In genomic region chr19:50423279-50424113, GRCh38 we compare ENCODE assay signal across 28 cellular contexts. TPM values are rescaled to one million over a fixed set of nuclear protein-coding genes. Genes with fewer than 3 reads are reported as not detected.
A peak's percentile ranks its signal among the peaks of the same experiment; 100 is the strongest.
DNase-seq lines count a peak whose midpoint lies in the region; ATAC-seq and TF ChIP-seq lines count a peak whose summit lies in the region.
"Had no signal": no experiment of that assay in that cellular context is flagged by ENCODE, and none has a peak within 500 bp of the region (broad histone marks: within the 10 kb centered on the region; RNA-seq: fewer than 3 reads in every experiment).

No MANE protein-coding gene starts in this region.

- H3K27ac Mint-ChIP-seq in Caco-2 (ENCODE audit: unreplicated experiment) (peak overlapping the region; percentile 23), T-helper 17 cell (peak overlapping the region; percentile 39), naive B cell (peak overlapping the region in 5 of 6 donors; percentile 54 to 97 (median 91))
- H3K27ac Mint-ChIP-seq in activated CD8-positive, alpha-beta T cell treated with anti-CD3 and anti-CD28 coated beads for 36 hours = no peak overlapping the region
- H3K27ac Mint-ChIP-seq: activated naive CD8-positive, alpha-beta T cell; CD4-positive, alpha-beta T cell; natural killer cell had no signal

- H3K4me1 Mint-ChIP-seq in Caco-2 (ENCODE audit: low read depth, unreplicated experiment) = peaks cover 18% of the 10 kb centered on the region
- H3K4me1 Mint-ChIP-seq in T-helper 17 cell = peaks cover 16% of the 10 kb centered on the region
- H3K4me1 Mint-ChIP-seq in naive B cell = peaks cover 47 to 74% (median 60%) of the 10 kb centered on the region in 3 donors
- peaks cover 15% of the 10 kb centered on the region for H3K4me1 Mint-ChIP-seq in activated CD8-positive, alpha-beta T cell treated with anti-CD3 and anti-CD28 coated beads for 36 hours (ENCODE audit: low read depth)

- H3K4me3 Mint-ChIP-seq in Caco-2 (ENCODE audit: unreplicated experiment) (no peak overlapping the region), T-helper 17 cell (no peak overlapping the region), naive B cell (peak overlapping the region in 5 of 8 donors; percentile 16 to 99 (median 40))
- H3K4me3 Mint-ChIP-seq in activated CD8-positive, alpha-beta T cell treated with anti-CD3 and anti-CD28 coated beads for 36 hours = no peak overlapping the region
- H3K4me3 Mint-ChIP-seq: activated naive CD8-positive, alpha-beta T cell; CD4-positive, alpha-beta T cell; natural killer cell had no signal

- POLR2A ChIA-PET in Caco-2 (lab: Charles Lee) = interaction anchor here (0.7 kb wide), 1 partner anchor 18 kb away, joined by 7 read pairs; no protein-coding TSS in a partner anchor
- POLR2A ChIA-PET in activated CD8-positive, alpha-beta T cell treated with anti-CD3 and anti-CD28 coated beads for 36 hours (lab: Charles Lee) = no interaction called here

- H3K27me3 ChIP-seq in Caco-2 (replicated peaks; ENCODE audit: control insufficient read depth, insufficient read depth, low read length) = no peaks in the 10 kb centered on the region

- peaks cover 6% of the 10 kb centered on the region for H3K36me3 Mint-ChIP-seq in Caco-2 (ENCODE audit: insufficient read depth, unreplicated experiment)
- H3K36me3 Mint-ChIP-seq in T-helper 17 cell (ENCODE audit: low read depth) = peaks cover 14% of the 10 kb centered on the region
- H3K36me3 Mint-ChIP-seq in naive B cell = peaks cover 18 to 32% of the 10 kb centered on the region in 2 donors
- H3K36me3 Mint-ChIP-seq in activated CD8-positive, alpha-beta T cell treated with anti-CD3 and anti-CD28 coated beads for 36 hours (ENCODE audit: low read depth) = peaks cover 10% of the 10 kb centered on the region
- H3K36me3 Mint-ChIP-seq: natural killer cell had no signal

- H3K9me3 Mint-ChIP-seq in Caco-2 (ENCODE audit: unreplicated experiment) (no peaks in the 10 kb centered on the region), naive B cell (no peaks in the 10 kb centered on the region)
- H3K9me3 Mint-ChIP-seq in activated CD8-positive, alpha-beta T cell treated with anti-CD3 and anti-CD28 coated beads for 36 hours = peaks cover 4% of the 10 kb centered on the region
- H3K9me3 Mint-ChIP-seq: CD4-positive, alpha-beta T cell; natural killer cell had no signal

- CTCF ChIA-PET in Caco-2 (lab: Charles Lee) = interaction anchor here (0.5 kb wide), 1 partner anchor 36 kb away, joined by 4 read pairs; no protein-coding TSS in a partner anchor
- CTCF ChIA-PET in activated CD8-positive, alpha-beta T cell treated with anti-CD3 and anti-CD28 coated beads for 36 hours (lab: Charles Lee) = interaction anchor here (1.5 kb wide), 1 partner anchor 37 kb away, joined by 3 read pairs; no protein-coding TSS in a partner anchor

- no TSS peak for BruUV-seq in Caco-2 (replicated peaks; lab: Mats Ljungman, UMichigan)

- no peaks in the 10 kb centered on the region for H3K27me3 Mint-ChIP-seq in Caco-2 (ENCODE audit: insufficient read depth, unreplicated experiment)
- H3K27me3 Mint-ChIP-seq in T-helper 17 cell = peaks cover 38% of the 10 kb centered on the region
- no peaks in the 10 kb centered on the region for H3K27me3 Mint-ChIP-seq in naive B cell
- peaks cover 23% of the 10 kb centered on the region for H3K27me3 Mint-ChIP-seq in activated CD8-positive, alpha-beta T cell treated with anti-CD3 and anti-CD28 coated beads for 36 hours

- ATAC-seq in T-helper 17 cell (no peak), naive B cell (ENCODE audit: low read depth in 2 of 2) (no peak)
- ATAC-seq in activated CD8-positive, alpha-beta T cell treated with anti-CD3 and anti-CD28 coated beads for 36 hours = no peak
- ATAC-seq: gastroesophageal sphincter; lower lobe of right lung; natural killer cell; stimulated activated naive CD8-positive, alpha-beta T cell treated with anti-CD3 and anti-CD28 coated beads, Interleukin-15, Interleukin-2, amounts not matched to agents 100 U/mL and 50 U/mL, for 24 hours had no signal

- H3K36me3 ChIP-seq in Caco-2 (ENCODE audit: control insufficient read depth, insufficient read depth, low read length) = no peaks in the 10 kb centered on the region
- H3K36me3 ChIP-seq: breast epithelium, gastroesophageal sphincter, lower lobe of right lung, thoracic aorta had no signal

- H3K9me3 ChIP-seq in Caco-2 (no peaks in the 10 kb centered on the region), T-helper 17 cell (ENCODE audit: control insufficient read depth, low read length, poor library complexity, severe bottlenecking) (no peaks in the 10 kb centered on the region)
- H3K9me3 ChIP-seq: breast epithelium, gastroesophageal sphincter, lower lobe of right lung, thoracic aorta had no signal

- peaks cover 4% of the 10 kb centered on the region; the same call in 1 of the 2 replicates for H3K4me1 ChIP-seq in Caco-2
- H3K4me1 ChIP-seq: breast epithelium had no signal

- TF ChIP-seq CTCF in Caco-2 (IDR thresholded peaks at IDR 0.05; ENCODE audit: insufficient read depth in 1 of 2, low read depth in 1 of 2, low read length in 1 of 2, severe bottlenecking in 1 of 2, unreplicated experiment in 1 of 2) = no peak
- TF ChIP-seq CTCF in activated CD8-positive, alpha-beta T cell treated with anti-CD3 and anti-CD28 coated beads for 36 hours (IDR thresholded peaks at IDR 0.05) = no peak

- H3K4me3 ChIP-seq in Caco-2 (ENCODE audit: low read depth, low read length) = no peak overlapping the region
- H3K4me3 ChIP-seq: breast epithelium, gastroesophageal sphincter, lower lobe of right lung, thoracic aorta had no signal

- DNase-seq in Caco-2 = no peak
- DNase-seq in T-helper 17 cell = no peak
- no peak for DNase-seq in naive B cell
- DNase-seq in NCI-H2227 treated with DMSO at 0.1 percent for 48 hours (lab: John Stamatoyannopoulos, UW) = no peak
- DNase-seq in effector CD4-positive, alpha-beta T cell = no peak
- no peak for DNase-seq in activated CD8-positive, alpha-beta T cell treated with anti-CD3 and anti-CD28 coated beads for 36 hours
- DNase-seq: activated CD4-positive, alpha-beta T cell treated with anti-CD3 and anti-CD28 coated beads for 48 hours; activated CD8-positive, alpha-beta memory T cell treated with anti-CD3 and anti-CD28 coated beads for 24 hours; CD4-positive, alpha-beta T cell; GOT3; kidney glomerular epithelial cell; lower lobe of right lung; natural killer cell; NCI-H1092 treated with DMSO at 0.1 percent for 48 hours; NCI-H187; stimulated activated naive CD8-positive, alpha-beta T cell treated with anti-CD3 and anti-CD28 coated beads, Interleukin-15, Interleukin-2, amounts not matched to agents 100 U/mL and 50 U/mL, for 24 hours; WERI-Rb-1 had no signal

- intact Hi-C loops in Caco-2 (cut with micrococcal nuclease; ENCODE audit: unreplicated experiment) = no loop called here
- intact Hi-C loops in activated CD8-positive, alpha-beta T cell treated with anti-CD3 and anti-CD28 coated beads for 36 hours (cut with micrococcal nuclease) = no loop called here

RNA-seq across cellular contexts. Expression of gene SPIB, which starts 4.8 kb away (rescaled TPM):
- 0.50 and 0.51 TPM in 2 replicates for total RNA-seq in Caco-2 (2022)
- total RNA-seq in T-helper 17 cell = 1 to 10 TPM; 1.9 to 3.0 TPM
- polyA plus RNA-seq in naive B cell (ENCODE audit: low read depth in 6 of 6) = 100 to 1,000 TPM; 218 to 343 (median 286) TPM
- 1 to 10 TPM in 1 of 2 experiments, under 1 TPM in 1; 0.68 to 1.5 TPM for total RNA-seq in activated CD8-positive, alpha-beta T cell treated with anti-CD3 and anti-CD28 coated beads for 36 hours
- total RNA-seq: chondrocyte, Daoy, gastroesophageal sphincter, HT-29, M059J, NCI-H460, pulmonary artery endothelial cell, SK-MEL-5, thoracic aorta had no signal

RNA-seq across cellular contexts. Expression of gene MYBPC2, which starts 9.2 kb away (rescaled TPM):
- total RNA-seq in Caco-2 (2022) = 0.91 and 1.6 TPM in 2 replicates
- under 1 TPM; 0.07 to 0.08 TPM for total RNA-seq in T-helper 17 cell
- polyA plus RNA-seq in naive B cell (ENCODE audit: low read depth in 6 of 6) = 1 to 10 TPM in 3 of 6 donors, under 1 TPM in 2, not detected in 1; 0.44 to 6.6 (median 1.2) TPM
- under 1 TPM; 0.11 to 0.59 TPM for total RNA-seq in activated CD8-positive, alpha-beta T cell treated with anti-CD3 and anti-CD28 coated beads for 36 hours
- total RNA-seq: chondrocyte, Daoy, gastroesophageal sphincter, HT-29, lower lobe of right lung, M059J, NCI-H460, pulmonary artery endothelial cell, SK-MEL-5 had no signal

RNA-seq across cellular contexts. Expression of gene POLD1, which starts 39.3 kb away (rescaled TPM):
- total RNA-seq in Caco-2 (2022) (128 TPM in 2 replicates), T-helper 17 cell (10 to 100 TPM; 23.5 to 26.6 TPM)
- polyA plus RNA-seq in naive B cell (ENCODE audit: low read depth in 6 of 6) = 10 to 100 TPM; 22.9 to 46.7 (median 32.1) TPM
- 100 to 1,000 TPM; 214 to 215 TPM for total RNA-seq in activated CD8-positive, alpha-beta T cell treated with anti-CD3 and anti-CD28 coated beads for 36 hours

RNA-seq across cellular contexts. Expression of gene NR1H2, which starts 47.2 kb away (rescaled TPM):
- total RNA-seq in Caco-2 (2022) (38.3 and 40.3 TPM in 2 replicates), T-helper 17 cell (100 to 1,000 TPM; 208 to 276 TPM)
- 100 to 1,000 TPM in 1 of 6 donors, 10 to 100 TPM in 5; 70.9 to 115 (median 76.1) TPM for polyA plus RNA-seq in naive B cell (ENCODE audit: low read depth in 6 of 6)
- total RNA-seq in activated CD8-positive, alpha-beta T cell treated with anti-CD3 and anti-CD28 coated beads for 36 hours = 10 to 100 TPM; 50.9 to 52.3 TPM

RNA-seq across cellular contexts. Expression of gene EMC10, which starts 52.8 kb away (rescaled TPM):
- 42.9 and 46.3 TPM in 2 replicates for total RNA-seq in Caco-2 (2022)
- total RNA-seq in T-helper 17 cell = 10 to 100 TPM; 76.6 to 78.5 TPM
- polyA plus RNA-seq in naive B cell (ENCODE audit: low read depth in 6 of 6) = 10 to 100 TPM in 1 of 6 donors, 1 to 10 TPM in 5; 7.0 to 11.9 (median 8.6) TPM
- 10 to 100 TPM; 28.7 to 31.2 TPM for total RNA-seq in activated CD8-positive, alpha-beta T cell treated with anti-CD3 and anti-CD28 coated beads for 36 hours

Comparison
In these comparisons a context has a peak if more than half of its experiments do, and no peak if none do; other contexts are left out.
1. H3K4me3 Mint-ChIP-seq: peak in naive B cell (5 of 8); none in Caco-2 (single experiment), T-helper 17 cell (single experiment) and activated CD8-positive, alpha-beta T cell treated with anti-CD3 and anti-CD28 coated beads for 36 hours (single experiment).